ENCODE assay signal across 1 cellular context in genomic region chr3:50358355-50358926, GRCh38.
TF ChIP-seq lines count a peak whose summit lies in the region.

No MANE protein-coding gene starts in this region.

TF ChIP-seq in GM23338, 12 proteins besides CTCF, POLR2A, EP300 and RAD21 (continued from another document):
- no peak for TF ChIP-seq ETS1 (IDR thresholded peaks at IDR 0.05)
- no peak for TF ChIP-seq ZNF114 (CRISPR knock-in tag; IDR thresholded peaks at IDR 0.05)
- no peak for TF ChIP-seq EZH2phosphoT487 (IDR thresholded peaks at IDR 0.05; ENCODE audit: unreplicated experiment)
- no peak for TF ChIP-seq CREB1 (CRISPR knock-in tag; IDR thresholded peaks at IDR 0.05; ENCODE audit: low read depth)
- no peak for TF ChIP-seq JUNB (IDR thresholded peaks at IDR 0.05; ENCODE audit: unreplicated experiment)
- no peak for TF ChIP-seq POLR2AphosphoS5 (IDR thresholded peaks at IDR 0.05; ENCODE audit: low read depth)
- no peak for TF ChIP-seq ZNF462 (CRISPR knock-in tag; IDR thresholded peaks at IDR 0.05)
- TF ChIP-seq EZH2 (IDR thresholded peaks at IDR 0.05; ENCODE audit: low read depth, unreplicated experiment), result no peak
TF ChIP-seq in GM23338: peak in this region for 0.
